Comparison of ENCODE assay signal across 27 cellular contexts in genomic region chr4:168536448-168536847, GRCh38. TPM values are rescaled to one million over a fixed set of nuclear protein-coding genes. Genes with fewer than 3 reads are reported as not detected.
DNase-seq lines count a peak whose midpoint lies in the region; ATAC-seq and TF ChIP-seq lines count a peak whose summit lies in the region.
"Had no signal": no experiment of that assay in that cellular context is flagged by ENCODE, and none has a peak within 500 bp of the region (broad histone marks: within the 10 kb centered on the region; RNA-seq: fewer than 3 reads in every experiment).

No MANE protein-coding gene starts in this region.

- H3K27ac ChIP-seq in left ventricle myocardium inferior (replicated peaks) (peak overlapping the region; percentile 21), neural progenitor cell (no peak overlapping the region)
- H3K27ac ChIP-seq: skin epidermis had no signal

- H3K4me3 Mint-ChIP-seq in neural progenitor cell: no peak overlapping the region
- peak overlapping the region; percentile 40 for H3K4me3 Mint-ChIP-seq in type B pancreatic cell
- H3K4me3 Mint-ChIP-seq: activated CD4-positive, alpha-beta T cell treated with anti-CD3 and anti-CD28 coated beads for 36 hours; activated CD8-positive, alpha-beta T cell treated with anti-CD3 and anti-CD28 coated beads, Interleukin-2, amount 10 ng/mL, durations not matched to agents 7 days and 5 days; activated naive CD4-positive, alpha-beta T cell treated with anti-CD3 and anti-CD28 coated beads, Interleukin-2, amount 50 U/mL, for 24 hours; activated T-helper 17 cell treated with anti-CD3 and anti-CD28 coated beads, Interleukin-2, amount 50 U/mL, for 72 hours; CD4-positive, alpha-beta T cell; stimulated activated naive B cell treated with anti-CD40 and anti-IgM and Interleukin-4, amounts not matched to agents 10 μg/mL and 1 μg/mL and 100 μg/mL, for 72 hours had no signal

- H3K27me3 Mint-ChIP-seq in neural progenitor cell (ENCODE audit: insufficient read depth, low read depth) (peaks cover 4% of the 10 kb centered on the region), type B pancreatic cell (no peaks in the 10 kb centered on the region)
- H3K27me3 Mint-ChIP-seq: activated naive CD4-positive, alpha-beta T cell treated with anti-CD3 and anti-CD28 coated beads, Interleukin-2, amount 50 U/mL, for 24 hours had no signal

- H3K27me3 ChIP-seq in left ventricle myocardium inferior (ENCODE audit: low read depth) (no peaks in the 10 kb centered on the region), endocrine pancreas (ENCODE audit: control insufficient read depth, insufficient read depth, low read length) (no peaks in the 10 kb centered on the region), neural progenitor cell (no peaks in the 10 kb centered on the region)

- H3K4me1 ChIP-seq in left ventricle myocardium inferior: peaks cover 51% of the 10 kb centered on the region
- no peaks in the 10 kb centered on the region for H3K4me1 ChIP-seq in endocrine pancreas (ENCODE audit: control insufficient read depth, insufficient read depth, low read length)
- peaks cover 11% of the 10 kb centered on the region for H3K4me1 ChIP-seq in neural progenitor cell

- H3K4me3 ChIP-seq in left ventricle myocardium inferior: no peak overlapping the region
- H3K4me3 ChIP-seq in endocrine pancreas (ENCODE audit: control insufficient read depth, insufficient read depth, low read length): peak overlapping the region; percentile 8
- no peak overlapping the region for H3K4me3 ChIP-seq in neural progenitor cell
- H3K4me3 ChIP-seq: skin epidermis had no signal

- intact Hi-C loops in left ventricle myocardium inferior (cut with micrococcal nuclease): no loop called here
- intact Hi-C loops in left ventricle myocardium superior (cut with micrococcal nuclease): no loop called here
- intact Hi-C loops in left cardiac atrium (cut with DNase I): no loop called here

- DNase-seq in left ventricle myocardium inferior (no peak), left ventricle myocardium superior (no peak), neural progenitor cell (ENCODE audit: low spot score) (no peak), type B pancreatic cell (ENCODE audit: extremely low spot score, unreplicated experiment) (no peak), left cardiac atrium (no peak)
- DNase-seq in activated naive CD4-positive, alpha-beta T cell (lab: John Stamatoyannopoulos, UW): no peak
- DNase-seq: 8988T; activated CD4-positive, alpha-beta T cell treated with anti-CD3 and anti-CD28 coated beads for 36 hours; activated CD8-positive, alpha-beta T cell treated with anti-CD3 and anti-CD28 coated beads, Interleukin-2, amount 10 ng/mL, durations not matched to agents 7 days and 5 days; amygdala; CD4-positive, alpha-beta T cell; DMS79 treated with DMSO at 0.1 percent for 48 hours; GF-D8; HFFc6; NCI-H1092 treated with DMSO at 0.1 percent for 48 hours; NCI-H187; NCI-H524; NK-92 treated with Interleukin-12 subunit alpha and Interleukin-12 subunit beta, amount 100 ng/mL, for 24 hours; occipital lobe; stimulated activated naive B cell treated with anti-CD40 and anti-IgM and Interleukin-4, amounts not matched to agents 10 μg/mL and 1 μg/mL and 100 μg/mL, for 72 hours; substantia nigra had no signal

- H2AFZ ChIP-seq in neural progenitor cell (replicated peaks): no peak overlapping the region

- peaks cover 5% of the 10 kb centered on the region for H3F3A ChIP-seq in neural progenitor cell (ENCODE audit: low read depth)

- H3K9ac ChIP-seq in endocrine pancreas (ENCODE audit: control insufficient read depth, insufficient read depth, low read length): no peak overlapping the region
- no peak overlapping the region for H3K9ac ChIP-seq in neural progenitor cell

- no peaks in the 10 kb centered on the region for H4K20me1 ChIP-seq in neural progenitor cell (ENCODE audit: low read depth)

- no peak for TF ChIP-seq CTCF in left ventricle myocardium inferior (IDR thresholded peaks at IDR 0.05; ENCODE audit: borderline replicate concordance)
- no peak for TF ChIP-seq CTCF in neural progenitor cell (IDR thresholded peaks at IDR 0.05)
- no peak for TF ChIP-seq CTCF in type B pancreatic cell (conservative IDR thresholded peaks at IDR 0.05)

- no peak overlapping the region for H3K4me2 ChIP-seq in neural progenitor cell

- H3K27ac Mint-ChIP-seq in neural progenitor cell (peak overlapping the region; percentile 22), type B pancreatic cell (no peak overlapping the region)
- H3K27ac Mint-ChIP-seq: activated CD4-positive, alpha-beta T cell treated with anti-CD3 and anti-CD28 coated beads for 36 hours; activated CD8-positive, alpha-beta T cell treated with anti-CD3 and anti-CD28 coated beads, Interleukin-2, amount 10 ng/mL, durations not matched to agents 7 days and 5 days; activated naive CD4-positive, alpha-beta T cell treated with anti-CD3 and anti-CD28 coated beads, Interleukin-2, amount 50 U/mL, for 24 hours; activated T-helper 17 cell treated with anti-CD3 and anti-CD28 coated beads, Interleukin-2, amount 50 U/mL, for 72 hours; CD4-positive, alpha-beta T cell; HFFc6; stimulated activated naive B cell treated with anti-CD40 and anti-IgM and Interleukin-4, amounts not matched to agents 10 μg/mL and 1 μg/mL and 100 μg/mL, for 72 hours had no signal

- ATAC-seq in left ventricle myocardium superior (no peak), HG03521 (IDR thresholded peaks at IDR 0.05; ENCODE audit: unreplicated experiment) (no peak), left cardiac atrium (no peak)
- ATAC-seq: activated CD4-positive, alpha-beta T cell treated with anti-CD3 and anti-CD28 coated beads for 36 hours; activated CD8-positive, alpha-beta T cell treated with anti-CD3 and anti-CD28 coated beads, Interleukin-2, amount 10 ng/mL, durations not matched to agents 7 days and 5 days; activated T-helper 17 cell treated with anti-CD3 and anti-CD28 coated beads, Interleukin-2, amount 50 U/mL, for 72 hours; left lobe of liver; stimulated activated naive B cell treated with anti-CD40 and anti-IgM and Interleukin-4, amounts not matched to agents 10 μg/mL and 1 μg/mL and 100 μg/mL, for 72 hours had no signal

- H3K9me3 ChIP-seq in left ventricle myocardium inferior (replicated peaks) (no peaks in the 10 kb centered on the region), endocrine pancreas (ENCODE audit: control insufficient read depth, low read length) (no peaks in the 10 kb centered on the region), neural progenitor cell (ENCODE audit: low read depth) (no peaks in the 10 kb centered on the region)

- H3K4me1 Mint-ChIP-seq in neural progenitor cell (peaks cover 31% of the 10 kb centered on the region), type B pancreatic cell (ENCODE audit: unreplicated experiment) (peaks cover 29% of the 10 kb centered on the region)
- H3K4me1 Mint-ChIP-seq: activated naive CD4-positive, alpha-beta T cell treated with anti-CD3 and anti-CD28 coated beads, Interleukin-2, amount 50 U/mL, for 24 hours; activated T-helper 17 cell treated with anti-CD3 and anti-CD28 coated beads, Interleukin-2, amount 50 U/mL, for 72 hours; stimulated activated naive B cell treated with anti-CD40 and anti-IgM and Interleukin-4, amounts not matched to agents 10 μg/mL and 1 μg/mL and 100 μg/mL, for 72 hours had no signal

- no peaks in the 10 kb centered on the region for H3K79me2 ChIP-seq in neural progenitor cell (ENCODE audit: low read depth)

- H3K36me3 ChIP-seq in left ventricle myocardium inferior (no peaks in the 10 kb centered on the region), endocrine pancreas (ENCODE audit: control insufficient read depth, insufficient read depth, low read length) (no peaks in the 10 kb centered on the region), neural progenitor cell (no peaks in the 10 kb centered on the region)

- H3K9me3 Mint-ChIP-seq in neural progenitor cell (no peaks in the 10 kb centered on the region), type B pancreatic cell (no peaks in the 10 kb centered on the region)
- H3K9me3 Mint-ChIP-seq: activated naive CD4-positive, alpha-beta T cell treated with anti-CD3 and anti-CD28 coated beads, Interleukin-2, amount 50 U/mL, for 24 hours; activated T-helper 17 cell treated with anti-CD3 and anti-CD28 coated beads, Interleukin-2, amount 50 U/mL, for 72 hours; CD4-positive, alpha-beta T cell; HFFc6; stimulated activated naive B cell treated with anti-CD40 and anti-IgM and Interleukin-4, amounts not matched to agents 10 μg/mL and 1 μg/mL and 100 μg/mL, for 72 hours had no signal

- H3K36me3 Mint-ChIP-seq in neural progenitor cell: no peaks in the 10 kb centered on the region
- no peaks in the 10 kb centered on the region for H3K36me3 Mint-ChIP-seq in type B pancreatic cell
- H3K36me3 Mint-ChIP-seq: activated naive CD4-positive, alpha-beta T cell treated with anti-CD3 and anti-CD28 coated beads, Interleukin-2, amount 50 U/mL, for 24 hours; stimulated activated naive B cell treated with anti-CD40 and anti-IgM and Interleukin-4, amounts not matched to agents 10 μg/mL and 1 μg/mL and 100 μg/mL, for 72 hours had no signal

RNA-seq across cellular contexts. Expression of gene PALLD, which starts 39.6 kb away (rescaled TPM):
- total RNA-seq in left ventricle myocardium inferior (871 TPM), left ventricle myocardium superior (998 TPM), neural progenitor cell (ENCODE audit: low replicate concordance) (64.8 and 85.7 TPM in 2 replicates), type B pancreatic cell (ENCODE audit: low replicate concordance) (38.3 and 93.5 TPM in 2 replicates), left cardiac atrium (100 to 1,000 TPM; 440 to 625 TPM)

RNA-seq across cellular contexts. Expression of gene DDX60L, which starts 56.2 kb away (rescaled TPM):
- 11.4 TPM for total RNA-seq in left ventricle myocardium inferior
- 9.7 TPM for total RNA-seq in left ventricle myocardium superior
- total RNA-seq in neural progenitor cell (ENCODE audit: low replicate concordance): 0.77 and 1.3 TPM in 2 replicates
- total RNA-seq in type B pancreatic cell (ENCODE audit: low replicate concordance): 5.3 and 12.1 TPM in 2 replicates
- total RNA-seq in left cardiac atrium: 10 to 100 TPM; 10.7 to 12.7 TPM
